Comparison of ENCODE assay signal across 9 cellular contexts in the genomic region with DNA sequence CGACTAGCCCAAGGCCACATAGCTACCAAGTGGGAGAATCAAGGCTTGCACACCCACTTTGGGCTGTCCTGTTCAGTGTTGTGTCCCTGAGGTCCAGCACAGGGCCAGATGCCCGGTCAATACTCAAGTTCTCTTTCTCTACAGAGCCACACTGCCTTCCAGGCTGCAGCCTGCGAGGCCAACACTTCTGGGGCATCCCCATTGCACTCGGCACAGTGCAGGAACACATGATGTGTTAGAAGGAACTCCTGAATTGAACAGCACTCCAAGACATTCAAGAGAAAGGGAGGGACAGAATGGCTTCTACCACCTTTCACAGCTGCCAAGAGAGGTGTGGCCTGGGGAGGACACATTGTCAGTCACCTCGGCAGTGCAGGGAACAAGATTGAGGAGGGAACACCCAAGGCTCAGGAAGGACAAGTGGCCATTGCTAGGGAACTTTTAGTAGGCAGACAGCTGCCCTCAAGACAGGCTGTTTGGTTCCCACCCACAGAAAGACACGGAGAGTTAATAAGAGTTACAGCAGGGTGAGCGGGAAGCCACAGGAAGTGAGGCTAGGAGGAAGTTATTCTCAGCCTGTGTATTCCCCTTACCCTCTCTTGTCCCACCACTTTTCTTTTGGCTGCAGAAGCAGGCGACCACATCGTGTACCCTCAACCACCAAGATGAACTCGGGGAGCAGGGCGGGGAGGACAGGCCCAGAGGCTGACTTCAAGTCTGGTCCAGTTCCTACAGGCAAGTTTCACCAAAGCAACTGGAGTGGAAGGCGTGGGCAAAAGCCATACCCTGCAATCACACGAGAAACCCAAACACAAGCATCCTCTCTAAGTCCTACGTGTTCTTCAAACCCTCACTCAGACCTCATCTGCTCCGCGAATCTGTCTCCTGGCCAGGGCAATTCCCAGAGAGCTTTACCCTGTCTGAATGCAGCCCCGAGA.
A peak's percentile ranks its signal among the peaks of the same experiment; 100 is the strongest.
DNase-seq lines count a peak whose midpoint lies in the region; ATAC-seq and TF ChIP-seq lines count a peak whose summit lies in the region.
"Had no signal": no experiment of that assay in that cellular context is flagged by ENCODE, and none has a peak within 500 bp of the region (broad histone marks: within the 10 kb centered on the region; RNA-seq: fewer than 3 reads in every experiment).

No MANE protein-coding gene starts in this region.

- peaks cover 6 to 16% of the 10 kb centered on the region in 2 donors for H3K36me3 Mint-ChIP-seq in activated naive CD4-positive, alpha-beta T cell treated with anti-CD3 and anti-CD28 coated beads, Interleukin-2, amount 50 U/mL, for 72 hours

- no peak for TF ChIP-seq CTCF in right atrium auricular region (IDR thresholded peaks at IDR 0.05)

- H3K27ac ChIP-seq in right atrium auricular region: no peak overlapping the region
- H3K27ac ChIP-seq in substantia nigra (ENCODE audit: low read depth, low read length, poor library complexity, severe bottlenecking): peak overlapping the region; percentile 39

- ATAC-seq in Right ventricle myocardium inferior (peak; percentile 11), HG03045 (IDR thresholded peaks at IDR 0.05; ENCODE audit: unreplicated experiment) (peak; percentile 44), GM18873 (IDR thresholded peaks at IDR 0.05; ENCODE audit: low FRiP score, unreplicated experiment) (no peak)
- ATAC-seq in activated naive CD4-positive, alpha-beta T cell treated with anti-CD3 and anti-CD28 coated beads, Interleukin-2, amount 50 U/mL, for 72 hours: peak; percentile 59 to 76

- peak overlapping the region; percentile 5 to 85 for H3K27ac Mint-ChIP-seq in activated naive CD4-positive, alpha-beta T cell treated with anti-CD3 and anti-CD28 coated beads, Interleukin-2, amount 50 U/mL, for 72 hours

- intact Hi-C loops in Right ventricle myocardium inferior (cut with DNase I): no loop called here

- no peaks in the 10 kb centered on the region for H3K4me1 ChIP-seq in right atrium auricular region

- peaks cover 3 to 4% of the 10 kb centered on the region in 2 donors for H3K9me3 Mint-ChIP-seq in activated naive CD4-positive, alpha-beta T cell treated with anti-CD3 and anti-CD28 coated beads, Interleukin-2, amount 50 U/mL, for 72 hours

- H3K36me3 ChIP-seq in right atrium auricular region: no peaks in the 10 kb centered on the region

- DNase-seq in Right ventricle myocardium inferior (ENCODE audit: missing footprints): no peak
- DNase-seq in right atrium auricular region (ENCODE audit: low spot score): no peak
- peak in 1 of 2 donors; percentile 14 for DNase-seq in activated naive CD4-positive, alpha-beta T cell treated with anti-CD3 and anti-CD28 coated beads, Interleukin-2, amount 50 U/mL, for 72 hours (ENCODE audit: low spot score in 2 of 2)
- peak in 13 of 49 donors; percentile 14 to 73 (median 42) for DNase-seq in substantia nigra (lab: John Stamatoyannopoulos, UW)
- DNase-seq in NCI-H146 treated with DMSO at 0.1 percent for 48 hours (lab: John Stamatoyannopoulos, UW; ENCODE audit: unreplicated experiment): no peak
- DNase-seq in SW480 (ENCODE audit: low spot score): no peak
- DNase-seq: IMR-90 had no signal

- no peak overlapping the region for H3K4me3 ChIP-seq in right atrium auricular region

- H3K9me3 ChIP-seq in right atrium auricular region: no peaks in the 10 kb centered on the region

- no peaks in the 10 kb centered on the region for H3K27me3 ChIP-seq in right atrium auricular region
